ENCODE assay signal across 8 cellular contexts in the genomic region with DNA sequence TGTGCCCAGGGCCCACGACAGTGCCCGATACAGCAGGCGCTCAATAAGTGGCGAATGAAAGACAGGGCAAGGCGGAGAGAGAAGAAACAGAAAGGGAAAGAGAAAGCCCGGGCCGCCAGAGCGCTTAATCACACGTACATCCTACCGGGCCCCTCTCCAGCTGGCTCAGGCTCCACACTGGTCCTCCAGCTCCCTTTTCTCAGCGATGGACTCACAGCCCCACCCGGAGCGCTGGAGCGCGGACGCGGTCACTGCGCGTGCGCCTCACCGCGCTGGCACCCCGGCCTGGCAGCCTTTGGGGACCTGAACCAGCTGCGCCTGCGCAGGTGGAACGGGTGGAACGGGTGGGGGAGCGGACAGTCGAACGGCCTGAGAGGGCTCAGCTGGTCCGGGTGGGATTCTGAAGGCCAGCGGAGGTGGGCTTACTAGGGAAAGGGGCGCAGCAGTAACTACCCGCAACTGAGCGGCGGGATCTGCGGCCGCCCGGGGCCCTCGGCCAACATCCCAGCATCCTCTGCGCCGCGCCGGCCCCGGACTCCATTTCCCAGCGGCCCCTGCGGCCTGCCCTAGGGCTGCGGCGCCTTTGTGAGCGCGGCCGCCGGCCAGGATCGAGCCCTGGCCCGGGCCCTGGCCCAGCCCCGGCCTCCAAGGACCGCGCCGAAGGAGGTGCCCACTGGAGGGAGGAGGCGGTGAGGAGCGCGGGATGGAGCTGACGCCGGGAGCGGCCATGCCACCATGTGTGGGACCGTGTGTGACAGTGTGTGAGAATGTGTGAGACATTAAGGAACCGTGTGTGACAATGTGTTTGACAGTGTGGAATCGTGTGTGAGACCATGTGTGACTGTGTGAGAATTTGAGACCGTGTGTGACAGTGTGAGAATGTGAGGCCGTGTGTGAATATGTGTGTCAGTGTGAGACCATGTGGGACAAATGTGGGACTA. TPM values are rescaled to one million over a fixed set of nuclear protein-coding genes. Genes with fewer than 3 reads are reported as not detected.
DNase-seq lines count a peak whose midpoint lies in the region; ATAC-seq and TF ChIP-seq lines count a peak whose summit lies in the region.

Gene ZNF583, plus strand, starts transcription at position 569 of the 941 bp plus-strand sequence. CDS start 2,783 bp downstream, outside the sequence.

- peaks cover 15% of the 10 kb centered on the region for H3K4me1 Mint-ChIP-seq in nephron

- H3K4me3 Mint-ChIP-seq in nephron: peak within 1 kb of the TSS; percentile 84 to 99 (median 93)

- DNase-seq in DMS53 (lab: John Stamatoyannopoulos, UW) (peak; percentile 93), KG1 (lab: John Stamatoyannopoulos, UW) (peak; percentile 93), RPMI8226 (peak; percentile 95), fibroblast of the aortic adventitia (ENCODE audit: low read depth) (peak; percentile 98)
- DNase-seq in activated effector memory CD4-positive, alpha-beta T cell treated with anti-CD3 and anti-CD28 coated beads, Interleukin-2, amount 50 U/mL, for 16 hours: peak; percentile 97
- peak; percentile 86 for DNase-seq in stimulated activated naive CD4-positive, alpha-beta T cell treated with Interleukin-2 at 50 U/mL for 16 hours (lab: John Stamatoyannopoulos, UW)

- no peaks in the 10 kb centered on the region for H3K27me3 Mint-ChIP-seq in nephron (ENCODE audit: low read depth)

- H3K4me3 ChIP-seq in fibroblast of the aortic adventitia (ENCODE audit: low read depth, low read length): peak within 1 kb of the TSS; percentile 82

- peak; percentile 81 for ATAC-seq in GM21619 (IDR thresholded peaks at IDR 0.05; ENCODE audit: unreplicated experiment)

- H3K27ac Mint-ChIP-seq in nephron: peak within 1 kb of the TSS; percentile 94 to 96 (median 95)

- peaks cover 95% of the 10 kb centered on the region for H3K36me3 Mint-ChIP-seq in nephron (ENCODE audit: low read depth)

- peaks cover 79% of the 10 kb centered on the region for H3K9me3 Mint-ChIP-seq in nephron

- TF ChIP-seq CTCF in fibroblast of the aortic adventitia (IDR thresholded peaks at IDR 0.05; ENCODE audit: insufficient read depth, low read length): no peak
- TF ChIP-seq CTCF in nephron (IDR thresholded peaks at IDR 0.05; ENCODE audit: unreplicated experiment in 3 of 3): no peak

RNA-seq across cellular contexts. Expression of gene ZNF583, which starts in this region (rescaled TPM):
- 8.3 and 12.1 TPM in 2 replicates for total RNA-seq in fibroblast of the aortic adventitia (ENCODE audit: low replicate concordance)

Comparison
In these comparisons a context has a peak if more than half of its experiments do, and no peak if none do; other contexts are left out.
1. Peak in every context shown above with its lines: DNase-seq, ATAC-seq and H3K4me3 ChIP-seq.